ENCODE assay signal across 17 cellular contexts in the genomic region with DNA sequence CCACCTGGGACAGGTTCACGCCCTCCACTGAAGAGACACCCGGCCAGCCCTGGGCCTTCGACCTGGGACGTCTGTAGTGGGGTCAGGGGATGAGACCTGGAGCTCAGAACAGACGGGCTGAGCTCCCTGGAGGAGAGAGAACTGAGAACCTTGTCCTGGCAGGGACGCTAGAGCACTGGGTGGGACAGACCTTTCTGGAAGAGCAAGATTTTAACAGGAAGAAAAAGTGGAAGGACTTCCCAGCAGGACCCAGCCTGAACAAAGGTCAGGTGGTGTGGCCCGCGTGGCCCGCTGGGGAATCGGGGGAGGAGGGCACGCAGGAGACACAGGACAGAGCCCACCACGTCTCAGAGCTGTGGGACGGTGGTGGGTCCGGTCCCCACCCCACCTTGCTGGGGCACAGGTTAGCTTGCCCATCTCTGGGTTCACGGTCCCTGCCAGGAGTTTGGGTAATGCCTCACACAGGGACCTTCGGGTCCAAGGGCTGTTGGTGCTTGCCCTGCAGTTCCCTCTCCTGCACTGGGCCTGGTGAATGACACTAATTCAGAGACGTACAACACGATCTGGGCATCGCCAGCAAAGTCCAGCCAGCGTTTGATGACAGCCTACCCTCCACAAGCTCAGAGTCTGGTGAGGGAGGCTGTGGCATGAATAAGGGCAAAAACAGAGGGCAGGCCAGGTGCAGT. TPM values are rescaled to one million over a fixed set of nuclear protein-coding genes. Genes with fewer than 3 reads are reported as not detected.
DNase-seq lines count a peak whose midpoint lies in the region; ATAC-seq and TF ChIP-seq lines count a peak whose summit lies in the region.
"Had no signal": no experiment of that assay in that cellular context is flagged by ENCODE, and none has a peak within 500 bp of the region (broad histone marks: within the 10 kb centered on the region; RNA-seq: fewer than 3 reads in every experiment).

No MANE protein-coding gene starts in this region.

- CTCF ChIA-PET in Calu3 (lab: Charles Lee), result interaction anchor here (0.7 kb wide), 1 partner anchor 40 kb away, joined by 6 read pairs; no protein-coding TSS in a partner anchor

- no peak overlapping the region for H3K4me2 ChIP-seq in Karpas-422 (ENCODE audit: low read depth, low read length, poor library complexity, severe bottlenecking)
- H3K4me2 ChIP-seq: KMS-11 had no signal

- intact Hi-C loops in Calu3 (cut with micrococcal nuclease; ENCODE audit: unreplicated experiment) (no loop called here), colonic mucosa (cut with DNase I) (loop anchor here (5.0 to 10.0 kb wide), 3 partner anchors 73 to 230 kb away; a partner anchor contains a TSS)

- H3K9ac ChIP-seq in Karpas-422 (ENCODE audit: low read length), result no peak overlapping the region
- peak overlapping the region; percentile 37 to 89 for H3K9ac ChIP-seq in colonic mucosa (ENCODE audit: low read depth in 2 of 2, low read length in 2 of 2)
- H3K9ac ChIP-seq: KMS-11 had no signal

- H3K4me3 Mint-ChIP-seq in Calu3 (ENCODE audit: low read depth, unreplicated experiment), result peak overlapping the region; percentile 34
- peak overlapping the region; percentile 28 to 74 (median 62) for H3K4me3 Mint-ChIP-seq in naive thymus-derived CD8-positive, alpha-beta T cell

- H3K4me3 ChIP-seq in Karpas-422 (ENCODE audit: low read length), result no peak overlapping the region
- peak overlapping the region; percentile 16 for H3K4me3 ChIP-seq in colonic mucosa
- H3K4me3 ChIP-seq: ascending aorta, skin epidermis, tibial artery had no signal

- TF ChIP-seq CTCF in Calu3 (IDR thresholded peaks at IDR 0.05; ENCODE audit: unreplicated experiment) (no peak), colonic mucosa (IDR thresholded peaks at IDR 0.05) (no peak)

- H3K27me3 ChIP-seq in Karpas-422 (ENCODE audit: low read length) (no peaks in the 10 kb centered on the region), colonic mucosa (peaks cover 17% of the 10 kb centered on the region)

- H3K36me3 ChIP-seq in Karpas-422 (ENCODE audit: insufficient read depth, low read length), result peaks cover under 1% of the 10 kb centered on the region; the same call in 1 of the 2 replicates
- no peaks in the 10 kb centered on the region for H3K36me3 ChIP-seq in colonic mucosa

- BruUV-seq in Calu3 (replicated peaks; lab: Mats Ljungman, UMichigan), result no TSS peak

- no peak overlapping the region for H3K27ac Mint-ChIP-seq in Calu3 (ENCODE audit: unreplicated experiment)
- peak overlapping the region in 3 of 10 donors; percentile 17 to 56 (median 28) for H3K27ac Mint-ChIP-seq in naive thymus-derived CD8-positive, alpha-beta T cell

- H3K4me1 Mint-ChIP-seq in Calu3 (ENCODE audit: low read depth, unreplicated experiment), result peaks cover 8% of the 10 kb centered on the region
- peaks cover 5 to 20% (median 15%) of the 10 kb centered on the region in 4 donors for H3K4me1 Mint-ChIP-seq in naive thymus-derived CD8-positive, alpha-beta T cell

- peaks cover 16% of the 10 kb centered on the region for H3K36me3 Mint-ChIP-seq in Calu3 (ENCODE audit: insufficient read depth, unreplicated experiment)
- peaks cover 0 to 11% (median 0%) of the 10 kb centered on the region in 3 donors for H3K36me3 Mint-ChIP-seq in naive thymus-derived CD8-positive, alpha-beta T cell

- H3K27me3 Mint-ChIP-seq in Calu3 (ENCODE audit: unreplicated experiment), result peaks cover 32% of the 10 kb centered on the region
- H3K27me3 Mint-ChIP-seq in naive thymus-derived CD8-positive, alpha-beta T cell, result peaks cover 9 to 36% (median 20%) of the 10 kb centered on the region in 5 donors

- H3K27ac ChIP-seq in Karpas-422 (ENCODE audit: low read length), result no peak overlapping the region
- H3K27ac ChIP-seq in colonic mucosa, result peak overlapping the region; percentile 91
- H3K27ac ChIP-seq: ascending aorta, KMS-11, skin epidermis, tibial artery had no signal

- no peaks in the 10 kb centered on the region for H3K9me2 ChIP-seq in Karpas-422 (replicated peaks; ENCODE audit: insufficient read depth, low read length)

- DNase-seq in Calu3, result no peak
- peak; percentile 54 for DNase-seq in Karpas-422
- peak; percentile 88 for DNase-seq in colonic mucosa
- DNase-seq in naive thymus-derived CD8-positive, alpha-beta T cell, result no peak
- no peak for DNase-seq in stimulated activated CD4-positive, alpha-beta T cell treated with anti-CD3 and anti-CD28 coated beads, Interleukin-1b, Interleukin-23, amount 100 ng/mL, for 48 hours
- DNase-seq in stimulated activated CD4-positive, alpha-beta T cell treated with anti-CD3 and anti-CD28 coated beads, Interleukin-4, amount 100 ng/mL, for 1 hour, result no peak
- no peak for DNase-seq in HK-2 (ENCODE audit: unreplicated experiment)
- no peak for DNase-seq in NCI-H2107 treated with DMSO at 0.1 percent for 48 hours (lab: John Stamatoyannopoulos, UW; ENCODE audit: unreplicated experiment)
- DNase-seq: activated CD8-positive, alpha-beta memory T cell treated with anti-CD3 and anti-CD28 coated beads, Interleukin-2, amount 50 U/mL, for 48 hours; COR-L47; NCI-H1694; NCI-H748 treated with DMSO at 0.1 percent for 48 hours; SHP77 treated with DMSO at 0.1 percent for 48 hours; tibial artery had no signal

- POLR2A ChIA-PET in naive thymus-derived CD8-positive, alpha-beta T cell (lab: Charles Lee), result interaction anchor here (0.5 to 0.8 kb wide), 2 partner anchors 16 to 1916 kb away, joined by 3 read pairs; a partner anchor contains a TSS

- H3K4me1 ChIP-seq in Karpas-422 (ENCODE audit: low read length), result peaks cover 17% of the 10 kb centered on the region
- H3K4me1 ChIP-seq in colonic mucosa, result peaks cover 8% of the 10 kb centered on the region
- H3K4me1 ChIP-seq: ascending aorta had no signal

- H3K9me3 Mint-ChIP-seq in Calu3 (ENCODE audit: low read depth, unreplicated experiment), result no peaks in the 10 kb centered on the region
- H3K9me3 Mint-ChIP-seq in naive thymus-derived CD8-positive, alpha-beta T cell, result no peaks in the 10 kb centered on the region

- H2AFZ ChIP-seq in Karpas-422 (ENCODE audit: low read length), result no peak overlapping the region

- no peak for ATAC-seq in naive thymus-derived CD8-positive, alpha-beta T cell

- H3K9me3 ChIP-seq in Karpas-422 (ENCODE audit: low read length), result no peaks in the 10 kb centered on the region
- no peaks in the 10 kb centered on the region for H3K9me3 ChIP-seq in colonic mucosa
- H3K9me3 ChIP-seq: ascending aorta, tibial artery had no signal

- peaks cover 20% of the 10 kb centered on the region for H4K20me1 ChIP-seq in Karpas-422 (ENCODE audit: insufficient read depth, low read depth, low read length)

- no peaks in the 10 kb centered on the region for H3K79me2 ChIP-seq in Karpas-422 (ENCODE audit: low read length)

RNA-seq across cellular contexts. Expression of a gene that starts 1.2 kb away (rescaled TPM):
- 0.90 and 0.95 TPM in 2 replicates for total RNA-seq in Calu3 (2022)
- not detected in 2 replicates for total RNA-seq in Karpas-422 (2014; rRNA removed; shearing (Covaris generic); ENCODE audit: low replicate concordance)
- total RNA-seq in colonic mucosa, result 10 to 100 TPM; 72.8 to 86.1 TPM
- not detected for total RNA-seq in naive thymus-derived CD8-positive, alpha-beta T cell
- not detected for polyA plus RNA-seq in naive thymus-derived CD8-positive, alpha-beta T cell
- total RNA-seq: ascending aorta had no signal

RNA-seq across cellular contexts. Expression of a gene that starts 9.1 kb away (rescaled TPM):
- total RNA-seq in Calu3 (2022) (32.9 and 34.4 TPM in 2 replicates), colonic mucosa (100 to 1,000 TPM in 1 of 2 donors, 10 to 100 TPM in 1; 41.8 to 114 TPM)
- 32.7 and 68.1 TPM in 2 replicates for total RNA-seq in Karpas-422 (2014; rRNA removed; shearing (Covaris generic); ENCODE audit: low replicate concordance)
- 10 to 100 TPM; 46.3 to 47.5 TPM for total RNA-seq in naive thymus-derived CD8-positive, alpha-beta T cell
- 100 to 1,000 TPM in 1 of 3 donors, 10 to 100 TPM in 2; 66.7 to 104 (median 95.5) TPM for polyA plus RNA-seq in naive thymus-derived CD8-positive, alpha-beta T cell

RNA-seq across cellular contexts. Expression of a gene that starts 15.3 kb away (rescaled TPM):
- total RNA-seq in Calu3 (2022) (102 and 112 TPM in 2 replicates), colonic mucosa (100 to 1,000 TPM; 163 to 179 TPM)
- 141 and 291 TPM in 2 replicates for total RNA-seq in Karpas-422 (2014; rRNA removed; shearing (Covaris generic); ENCODE audit: low replicate concordance)
- total RNA-seq in naive thymus-derived CD8-positive, alpha-beta T cell, result 100 to 1,000 TPM; 565 to 579 TPM
- 100 to 1,000 TPM; 204 to 273 (median 262) TPM for polyA plus RNA-seq in naive thymus-derived CD8-positive, alpha-beta T cell

RNA-seq across cellular contexts. Expression of a gene that starts 36.1 kb away (rescaled TPM):
- total RNA-seq in Calu3 (2022) (61.8 and 72.4 TPM in 2 replicates), colonic mucosa (100 to 1,000 TPM; 172 to 177 TPM)
- total RNA-seq in Karpas-422 (2014; rRNA removed; shearing (Covaris generic); ENCODE audit: low replicate concordance), result 21.4 and 40.5 TPM in 2 replicates
- 10 to 100 TPM; 31.2 to 35.4 TPM for total RNA-seq in naive thymus-derived CD8-positive, alpha-beta T cell
- polyA plus RNA-seq in naive thymus-derived CD8-positive, alpha-beta T cell, result 1 to 10 TPM; 1.1 to 8.2 (median 6.6) TPM

RNA-seq across cellular contexts. Expression of a gene that starts 42.9 kb away (rescaled TPM):
- total RNA-seq in Calu3 (2022) (86.6 and 91.8 TPM in 2 replicates), colonic mucosa (100 to 1,000 TPM; 359 to 627 TPM)
- 64.3 and 110 TPM in 2 replicates for total RNA-seq in Karpas-422 (2014; rRNA removed; shearing (Covaris generic); ENCODE audit: low replicate concordance)
- total RNA-seq in naive thymus-derived CD8-positive, alpha-beta T cell, result 10 to 100 TPM; 83.9 to 89.0 TPM
- 100 to 1,000 TPM; 214 to 264 (median 262) TPM for polyA plus RNA-seq in naive thymus-derived CD8-positive, alpha-beta T cell

Comparison
In these comparisons a context has a peak if more than half of its experiments do, and no peak if none do; other contexts are left out.
1. DNase-seq: peak in Karpas-422 (single experiment) and colonic mucosa (single experiment); none in Calu3 (single experiment), naive thymus-derived CD8-positive, alpha-beta T cell (0 of 10), stimulated activated CD4-positive, alpha-beta T cell treated with anti-CD3 and anti-CD28 coated beads, Interleukin-1b, Interleukin-23, amount 100 ng/mL, for 48 hours (single experiment), stimulated activated CD4-positive, alpha-beta T cell treated with anti-CD3 and anti-CD28 coated beads, Interleukin-4, amount 100 ng/mL, for 1 hour (single experiment), HK-2 (single experiment) and NCI-H2107 treated with DMSO at 0.1 percent for 48 hours (single experiment).
2. RNA of a gene that starts 1.2 kb away (total RNA-seq): 72.8 to 86.1 TPM in colonic mucosa; 0.90 to 0.95 TPM in Calu3, not detected in Karpas-422 and not detected in naive thymus-derived CD8-positive, alpha-beta T cell; every median in the first group is over 10 times any median in the second.